In the genomic region with DNA sequence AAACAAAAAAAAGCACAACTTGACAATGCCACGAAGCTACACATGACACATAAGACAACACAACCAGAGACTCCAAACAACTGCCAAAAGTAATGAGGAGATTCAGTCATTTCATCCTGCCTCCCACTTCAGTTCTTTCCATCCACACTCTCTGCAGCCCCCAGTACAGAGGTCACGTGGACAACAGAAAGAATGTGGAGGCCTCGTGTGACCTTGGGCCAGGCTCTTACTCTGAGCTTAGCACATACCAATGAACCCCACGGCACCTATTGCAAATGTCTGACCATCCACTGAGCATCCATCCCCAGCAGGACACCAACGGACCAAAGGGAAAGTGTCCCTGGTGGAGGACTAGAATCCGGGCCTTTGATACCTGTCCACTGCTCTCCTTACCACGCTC, we compare ENCODE assay signal across 33 cellular contexts. TPM values are rescaled to one million over a fixed set of nuclear protein-coding genes. Genes with fewer than 3 reads are reported as not detected.
"Had no signal": no experiment of that assay in that cellular context is flagged by ENCODE, and none has a peak within 500 bp of the region (broad histone marks: within the 10 kb centered on the region; RNA-seq: fewer than 3 reads in every experiment).

No MANE protein-coding gene starts in this region.

- H3K9me3 ChIP-seq: esophagus muscularis mucosa, heart left ventricle, stomach, thyroid gland, upper lobe of left lung had no signal

- H3K36me3 Mint-ChIP-seq: activated naive CD8-positive, alpha-beta T cell treated with anti-CD3 and anti-CD28 coated beads, Interleukin-2, amount 10 ng/mL, durations not matched to agents 7 days and 5 days; mesothelial cell of epicardium; naive B cell; stimulated activated memory B cell treated with anti-CD40 and anti-IgM and Interleukin-4, amounts not matched to agents 10 μg/mL and 1 μg/mL and 100 μg/mL, for 72 hours had no signal

- H3K4me3 ChIP-seq: esophagus muscularis mucosa, heart left ventricle, smooth muscle cell, stomach, thyroid gland, upper lobe of left lung had no signal

- H3K27me3 Mint-ChIP-seq: activated naive CD8-positive, alpha-beta T cell treated with anti-CD3 and anti-CD28 coated beads, Interleukin-2, amount 10 ng/mL, durations not matched to agents 7 days and 5 days; activated T-cell treated with anti-CD3 and anti-CD28 coated beads, Interleukin-2, amount 50 U/mL, for 24 hours; activated T-helper 17 cell treated with anti-CD3 and anti-CD28 coated beads, Interleukin-2, amount 50 U/mL, for 72 hours; naive B cell; stimulated activated memory B cell treated with anti-CD40 and anti-IgM and Interleukin-4, amounts not matched to agents 10 μg/mL and 1 μg/mL and 100 μg/mL, for 72 hours; T-cell had no signal

- DNase-seq: activated CD4-positive, alpha-beta T cell treated with anti-CD3 and anti-CD28 coated beads for 4 hours; activated CD4-positive, alpha-beta T cell treated with anti-CD3 and anti-CD28 coated beads, Interleukin-2, amount 50 U/mL, for 48 hours; activated CD4-positive, CD25-positive, alpha-beta regulatory T cell; activated CD8-positive, alpha-beta memory T cell treated with anti-CD3 and anti-CD28 coated beads, Interleukin-2, amount 50 U/mL, for 4 hours; activated naive CD4-positive, alpha-beta T cell; activated naive CD8-positive, alpha-beta T cell treated with anti-CD3 and anti-CD28 coated beads, Interleukin-2, amount 10 ng/mL, durations not matched to agents 7 days and 5 days; activated T-cell treated with anti-CD3 and anti-CD28 coated beads, Interleukin-2, amount 50 U/mL, for 24 hours; amniotic stem cell; brain microvascular endothelial cell; caudate nucleus; foreskin keratinocyte; heart left ventricle; hypothalamus; naive B cell; occipital lobe; stimulated activated CD4-positive, alpha-beta T cell treated with anti-CD3 and anti-CD28 coated beads, Interleukin-1b, Interleukin-23, amount 100 ng/mL, for 48 hours; stimulated activated CD4-positive, alpha-beta T cell treated with anti-CD3 and anti-CD28 coated beads, Interleukin-4, amount 100 ng/mL, for 4 hours; stimulated activated CD8-positive, alpha-beta memory T cell treated with anti-CD3 and anti-CD28 coated beads, Interleukin-4, amount 100 ng/mL, for 48 hours; stomach; T-cell; thyroid gland; upper lobe of left lung had no signal

- H3K36me3 ChIP-seq: brain microvascular endothelial cell had no signal

- H3K4me3 Mint-ChIP-seq: activated naive CD8-positive, alpha-beta T cell treated with anti-CD3 and anti-CD28 coated beads, Interleukin-2, amount 10 ng/mL, durations not matched to agents 7 days and 5 days; activated T-cell treated with anti-CD3 and anti-CD28 coated beads, Interleukin-2, amount 50 U/mL, for 24 hours; activated T-helper 17 cell treated with anti-CD3 and anti-CD28 coated beads, Interleukin-2, amount 50 U/mL, for 72 hours; dendritic cell treated with granulocyte-macrophage colony-stimulating factor and Interleukin-4, amounts not matched to agents 40 ng/mL and 50 ng/mL, for 4 days; mesothelial cell of epicardium; stimulated activated memory B cell treated with anti-CD40 and anti-IgM and Interleukin-4, amounts not matched to agents 10 μg/mL and 1 μg/mL and 100 μg/mL, for 72 hours; T-cell; T-helper 2 cell treated with Interferon-gamma antibody and Interleukin-4, amounts not matched to agents 5 μg/mL and 100 μg/mL, for 36 hours had no signal

- H3K4me1 ChIP-seq: foreskin keratinocyte had no signal

- FAIRE-seq: astrocyte had no signal

- ATAC-seq: activated T-helper 17 cell treated with anti-CD3 and anti-CD28 coated beads, Interleukin-2, amount 50 U/mL, for 72 hours; foreskin keratinocyte; heart left ventricle; stimulated activated memory B cell treated with anti-CD40 and anti-IgM and Interleukin-4, amounts not matched to agents 10 μg/mL and 1 μg/mL and 100 μg/mL, for 72 hours; T-cell had no signal

- H3K4me2 ChIP-seq: smooth muscle cell had no signal

- H3K27me3 ChIP-seq: brain microvascular endothelial cell, esophagus muscularis mucosa, foreskin keratinocyte, heart left ventricle, stomach, thyroid gland, upper lobe of left lung had no signal

- H3K27ac Mint-ChIP-seq: activated naive CD8-positive, alpha-beta T cell treated with anti-CD3 and anti-CD28 coated beads, Interleukin-2, amount 10 ng/mL, durations not matched to agents 7 days and 5 days; activated T-cell treated with anti-CD3 and anti-CD28 coated beads, Interleukin-2, amount 50 U/mL, for 24 hours; activated T-helper 17 cell treated with anti-CD3 and anti-CD28 coated beads, Interleukin-2, amount 50 U/mL, for 72 hours; dendritic cell treated with granulocyte-macrophage colony-stimulating factor and Interleukin-4, amounts not matched to agents 40 ng/mL and 50 ng/mL, for 4 days; mesothelial cell of epicardium; stimulated activated memory B cell treated with anti-CD40 and anti-IgM and Interleukin-4, amounts not matched to agents 10 μg/mL and 1 μg/mL and 100 μg/mL, for 72 hours; T-cell; T-helper 2 cell treated with Interferon-gamma antibody and Interleukin-4, amounts not matched to agents 5 μg/mL and 100 μg/mL, for 36 hours had no signal

- H3K27ac ChIP-seq: brain microvascular endothelial cell, esophagus muscularis mucosa, foreskin keratinocyte, heart left ventricle, stomach, thyroid gland, upper lobe of left lung had no signal

RNA-seq across cellular contexts. Expression of gene APOBEC3H, which starts 42.9 kb away (rescaled TPM):
- total RNA-seq: kidney epithelial cell, lower leg skin, mesothelial cell of epicardium, occipital lobe had no signal
- polyA plus RNA-seq: neural cell had no signal
